In genomic region chr5:75734913-75735789, GRCh38 we compare ENCODE assay signal across 8 cellular contexts. TPM values are rescaled to one million over a fixed set of nuclear protein-coding genes. Genes with fewer than 3 reads are reported as not detected.
A peak's percentile ranks its signal among the peaks of the same experiment; 100 is the strongest.
DNase-seq lines count a peak whose midpoint lies in the region; ATAC-seq and TF ChIP-seq lines count a peak whose summit lies in the region.

No MANE protein-coding gene starts in this region.

- no peaks in the 10 kb centered on the region for H3K27me3 ChIP-seq in SK-N-SH (ENCODE audit: insufficient read depth)

- H3K9ac ChIP-seq in SK-N-SH, result no peak overlapping the region

- POLR2A ChIA-PET in HEK293 (lab: Yijun Ruan, JAX), result no interaction called here
- POLR2A ChIA-PET in SK-N-SH (lab: Yijun Ruan, JAX), result interaction anchor here (1.0 kb wide), 1 partner anchor 349 kb away, joined by 5 read pairs; no protein-coding TSS in a partner anchor

- no peaks in the 10 kb centered on the region for H3F3A ChIP-seq in SK-N-SH (replicated peaks; ENCODE audit: insufficient read depth)

- no peaks in the 10 kb centered on the region for H3K4me1 ChIP-seq in HEK293 (ENCODE audit: control insufficient read depth, insufficient read depth, low read length)
- no peaks in the 10 kb centered on the region; a peak in 1 of 4 replicates for H3K4me1 ChIP-seq in SK-N-SH (ENCODE audit: control insufficient read depth in 1 of 2, insufficient read depth in 2 of 2, low read depth in 1 of 2, low read length in 1 of 2)

- no peak overlapping the region for H3K27ac ChIP-seq in HEK293 (ENCODE audit: extremely low read depth, low read depth, low read length)
- H3K27ac ChIP-seq in SK-N-SH (ENCODE audit: low read depth in 2 of 2, low read length in 1 of 2), result no peak overlapping the region

- H2AFZ ChIP-seq in SK-N-SH (ENCODE audit: low read depth), result no peak overlapping the region

- H3K4me3 ChIP-seq in HEK293 (ENCODE audit: low read depth, low read length) (no peak overlapping the region), SK-N-SH (ENCODE audit: low read depth in 2 of 2, low read length in 1 of 2) (no peak overlapping the region), fibroblast of the aortic adventitia (ENCODE audit: low read depth, low read length) (no peak overlapping the region)

- H3K36me3 ChIP-seq in HEK293 (ENCODE audit: control insufficient read depth in 2 of 2, insufficient read depth in 1 of 2, low read length in 2 of 2) (no peaks in the 10 kb centered on the region), SK-N-SH (replicated peaks in 1 of 2; ENCODE audit: control insufficient read depth in 1 of 2, insufficient read depth in 2 of 2, low read length in 1 of 2) (no peaks in the 10 kb centered on the region)

- TF ChIP-seq EP300 in SK-N-SH (IDR thresholded peaks at IDR 0.05; ENCODE audit: borderline replicate concordance in 1 of 2, low read depth in 1 of 2, low read length in 1 of 2), result no peak

- DNase-seq in NCI-H345 (lab: John Stamatoyannopoulos, UW) (peak; percentile 32), NCI-H345 treated with DMSO at 0.1 percent for 48 hours (lab: John Stamatoyannopoulos, UW; ENCODE audit: unreplicated experiment) (no peak), SK-N-SH (peak; percentile 63), fibroblast of the aortic adventitia (ENCODE audit: low read depth) (peak; percentile 14), renal cortical epithelial cell (ENCODE audit: low read depth) (peak; percentile 54), DMS79 treated with DMSO at 0.1 percent for 48 hours (lab: John Stamatoyannopoulos, UW) (no peak)

- no peaks in the 10 kb centered on the region for H3K9me2 ChIP-seq in SK-N-SH

- TF ChIP-seq RAD21 in SK-N-SH (IDR thresholded peaks at IDR 0.05; ENCODE audit: low read length), result peak; percentile 92

- no peak for TF ChIP-seq CTCF in HEK293 (tag by site-specific recombination; IDR thresholded peaks at IDR 0.05)
- TF ChIP-seq CTCF in SK-N-SH (IDR thresholded peaks at IDR 0.05), result peak; percentile 54
- TF ChIP-seq CTCF in fibroblast of the aortic adventitia (IDR thresholded peaks at IDR 0.05; ENCODE audit: insufficient read depth, low read length), result peak; percentile 34

- H3K9me3 ChIP-seq in HEK293 (ENCODE audit: control insufficient read depth, insufficient read depth, low read depth, low read length), result no peaks in the 10 kb centered on the region
- no peaks in the 10 kb centered on the region for H3K9me3 ChIP-seq in SK-N-SH

- 25% methylated on average over 6 of the region's 6 CpGs for WGBS in SK-N-SH (ENCODE audit: low lambda C conversion rate)

- H4K20me1 ChIP-seq in SK-N-SH (ENCODE audit: insufficient read depth), result no peaks in the 10 kb centered on the region

- H3K79me2 ChIP-seq in SK-N-SH (ENCODE audit: insufficient read depth), result no peaks in the 10 kb centered on the region

- CTCF ChIA-PET in HEK293 (lab: Yijun Ruan, JAX), result interaction anchor here (0.5 to 2.7 kb wide), 9 partner anchors 10 to 521 kb away, joined by 3 to 16 read pairs (median 3); no protein-coding TSS in a partner anchor
- CTCF ChIA-PET in SK-N-SH (lab: Yijun Ruan, JAX), result interaction anchor here (0.6 to 4.9 kb wide), 35 partner anchors 10 to 847 kb away, joined by 3 to 62 read pairs (median 4); partner anchors contain the start of gene POC5

- no peak for ATAC-seq in HG02588 (IDR thresholded peaks at IDR 0.05; ENCODE audit: unreplicated experiment)

- H3K4me2 ChIP-seq in SK-N-SH, result no peak overlapping the region

TF ChIP-seq in HEK293, 187 proteins besides CTCF, POLR2A, EP300 and RAD21:
- TF ChIP-seq ZSCAN23 (tag by site-specific recombination; IDR thresholded peaks at IDR 0.05) (no peak), ZNF148 (tag by site-specific recombination; IDR thresholded peaks at IDR 0.05; ENCODE audit: borderline replicate concordance) (no peak), SCRT2 (tag by site-specific recombination; IDR thresholded peaks at IDR 0.05) (peak; percentile 62), ZNF626 (tag by site-specific recombination; IDR thresholded peaks at IDR 0.05) (no peak), ZNF37A (tag by site-specific recombination; IDR thresholded peaks at IDR 0.05) (no peak), SCRT1 (tag by site-specific recombination; IDR thresholded peaks at IDR 0.05; ENCODE audit: borderline replicate concordance) (0 out of 2 replicates have a peak, but pooled peaks have one; percentile 40), ZNF654 (tag by site-specific recombination; IDR thresholded peaks at IDR 0.05; ENCODE audit: low read depth) (peak; percentile 17; the same call in 1 of the 2 replicates), ZNF24 (tag by site-specific recombination; IDR thresholded peaks at IDR 0.05) (no peak)

TF ChIP-seq in SK-N-SH, 30 proteins besides CTCF, POLR2A, EP300 and RAD21:
- TF ChIP-seq USF1 (IDR thresholded peaks at IDR 0.05; ENCODE audit: borderline replicate concordance, low read depth) (no peak), SMC3 (IDR thresholded peaks at IDR 0.05; ENCODE audit: low read depth, low read length) (peak; percentile 79)
TF ChIP-seq in SK-N-SH: peak in this region for 1.

RNA-seq across cellular contexts. Expression of gene POC5, which starts 17.9 kb away (rescaled TPM):
- 15.9 and 16.2 TPM in 2 replicates for polyA plus RNA-seq in SK-N-SH (2012; rRNA removed)
- polyA plus RNA-seq in SK-N-SH (2012; cell fraction: cytosol; rRNA removed), result 14.0 and 17.9 TPM in 2 replicates
- 18.9 and 28.3 TPM in 2 replicates for polyA plus RNA-seq in SK-N-SH (2012; cell fraction: nucleus; rRNA removed)
- total RNA-seq in fibroblast of the aortic adventitia (ENCODE audit: low replicate concordance) (2.9 and 14.7 TPM in 2 replicates), renal cortical epithelial cell (15.8 and 18.5 TPM in 2 replicates)

Comparison
In these comparisons a context has a peak if more than half of its experiments do, and no peak if none do; other contexts are left out.
1. DNase-seq: peak in NCI-H345 (single experiment), SK-N-SH (single experiment), fibroblast of the aortic adventitia (single experiment) and renal cortical epithelial cell (single experiment); none in NCI-H345 treated with DMSO at 0.1 percent for 48 hours (single experiment) and DMS79 treated with DMSO at 0.1 percent for 48 hours (single experiment).